Comparison of ENCODE assay signal across 1 cellular context in genomic region chr6:148530394-148530923, GRCh38.
TF ChIP-seq lines count a peak whose summit lies in the region.

No MANE protein-coding gene starts in this region.

TF ChIP-seq in SK-N-SH, 30 proteins besides CTCF, POLR2A, EP300 and RAD21 (continued from another document):
- TF ChIP-seq REST (IDR thresholded peaks at IDR 0.05; ENCODE audit: low read depth, low read length) (no peak), USF1 (IDR thresholded peaks at IDR 0.05; ENCODE audit: borderline replicate concordance, low read depth) (no peak), SMC3 (IDR thresholded peaks at IDR 0.05; ENCODE audit: low read depth, low read length) (no peak), NFIC (IDR thresholded peaks at IDR 0.05; ENCODE audit: borderline replicate concordance) (peak; percentile 62; the same call in 1 of the 2 replicates), RCOR1 (IDR thresholded peaks at IDR 0.05; ENCODE audit: low read length) (no peak), MXI1 (IDR thresholded peaks at IDR 0.05; ENCODE audit: low read depth, low read length) (no peak), RFX5 (IDR thresholded peaks at IDR 0.05; ENCODE audit: low read length) (no peak), FOXJ3 (CRISPR knock-in tag; IDR thresholded peaks at IDR 0.05) (no peak), FOXM1 (IDR thresholded peaks at IDR 0.05; ENCODE audit: low read depth) (peak; percentile 44; the same call in 1 of the 2 replicates), GABPA (IDR thresholded peaks at IDR 0.05; ENCODE audit: low read depth) (no peak), JUND (IDR thresholded peaks at IDR 0.05) (peak; percentile 78), CHD2 (IDR thresholded peaks at IDR 0.05; ENCODE audit: low read length, partially characterized antibody) (no peak), USF2 (IDR thresholded peaks at IDR 0.05; ENCODE audit: borderline replicate concordance, low read depth, low read length) (no peak), NRF1 (IDR thresholded peaks at IDR 0.05; ENCODE audit: low read depth, low read length) (no peak)
